ENCODE assay signal across 8 cellular contexts in the genomic region with DNA sequence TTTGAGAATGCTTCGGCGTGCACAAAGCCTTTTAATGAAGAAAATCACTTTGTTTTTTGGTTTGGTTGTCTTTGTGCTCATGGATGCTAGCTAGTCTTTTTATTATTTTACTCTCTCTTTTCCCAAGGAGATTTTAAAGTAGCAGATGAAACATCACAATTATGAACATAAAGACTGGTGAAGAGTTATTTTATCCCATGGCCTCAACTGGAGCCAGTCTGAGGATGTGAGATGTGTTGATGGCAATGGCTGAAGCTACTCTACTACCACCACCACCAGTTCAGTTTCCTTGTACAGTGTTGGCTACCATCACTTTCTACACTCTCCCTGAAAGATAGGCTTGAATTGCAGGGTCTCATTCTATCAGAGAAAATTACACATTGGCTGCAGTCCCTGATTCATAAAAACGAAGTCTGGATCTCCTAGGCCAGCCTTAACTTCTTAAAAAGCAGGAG. TPM values are rescaled to one million over a fixed set of nuclear protein-coding genes. Genes with fewer than 3 reads are reported as not detected.
DNase-seq lines count a peak whose midpoint lies in the region; ATAC-seq and TF ChIP-seq lines count a peak whose summit lies in the region.

No MANE protein-coding gene starts in this region.

- H3K9me3 ChIP-seq in heart right ventricle (no peaks in the 10 kb centered on the region), upper lobe of right lung (no peaks in the 10 kb centered on the region)

- no peaks in the 10 kb centered on the region for H3K27me3 Mint-ChIP-seq in memory B cell

- DNase-seq in heart right ventricle: no peak
- no peak for DNase-seq in Right ventricle myocardium inferior (ENCODE audit: missing footprints)
- DNase-seq in astrocyte of the cerebellum (ENCODE audit: low read depth): no peak
- DNase-seq in memory B cell (ENCODE audit: low spot score in 2 of 2): no peak
- no peak for DNase-seq in upper lobe of right lung
- no peak for DNase-seq in SHP77 (lab: John Stamatoyannopoulos, UW)

- H3K36me3 ChIP-seq in heart right ventricle: peaks cover 0 to 7% (median 0%) of the 10 kb centered on the region in 9 donors
- H3K36me3 ChIP-seq in upper lobe of right lung: no peaks in the 10 kb centered on the region

- peaks cover 11% of the 10 kb centered on the region for H3K4me1 Mint-ChIP-seq in memory B cell

- H3K9me3 Mint-ChIP-seq in memory B cell: no peaks in the 10 kb centered on the region

- peak overlapping the region; percentile 98 for H3K27ac Mint-ChIP-seq in memory B cell

- no peaks in the 10 kb centered on the region for H3K27me3 ChIP-seq in heart right ventricle
- H3K27me3 ChIP-seq in upper lobe of right lung: no peaks in the 10 kb centered on the region

- H3K4me3 ChIP-seq in heart right ventricle (peak overlapping the region in 9 of 10 donors; percentile 76 to 98 (median 94)), astrocyte of the cerebellum (ENCODE audit: low read depth, low read length) (peak overlapping the region; percentile 96), upper lobe of right lung (peak overlapping the region; percentile 89)

- H3K4me3 Mint-ChIP-seq in memory B cell: peak overlapping the region; percentile 94

- peak overlapping the region in 9 of 10 donors; percentile 96 to 99 (median 99) for H3K27ac ChIP-seq in heart right ventricle
- peak overlapping the region; percentile 97 for H3K27ac ChIP-seq in upper lobe of right lung

- peaks cover 2 to 50% (median 34%) of the 10 kb centered on the region in 9 donors for H3K4me1 ChIP-seq in heart right ventricle
- peaks cover 20% of the 10 kb centered on the region for H3K4me1 ChIP-seq in upper lobe of right lung

- intact Hi-C loops in heart right ventricle (cut with DNase I) (loop anchor here in 3 of 10 donors (5.0 to 10.0 kb wide), 4 partner anchors 191 to 259 kb away; a partner anchor contains a TSS), Right ventricle myocardium inferior (cut with DNase I) (loop anchor here (10.0 kb wide), 1 partner anchor 191 kb away; a partner anchor contains a TSS), upper lobe of right lung (cut with DNase I) (no loop called here)

- 28 to 29% methylated on average over 3 of the region's 3 CpGs for WGBS in heart right ventricle, 2 donors

- in situ Hi-C loops in astrocyte of the cerebellum (cut with HindIII; ENCODE audit: low sequenced_read_pairs): no loop called here

- TF ChIP-seq CTCF in heart right ventricle (IDR thresholded peaks at IDR 0.05): no peak
- TF ChIP-seq CTCF in astrocyte of the cerebellum (IDR thresholded peaks at IDR 0.05; ENCODE audit: low read depth, low read length, missing control alignments): no peak
- no peak for TF ChIP-seq CTCF in upper lobe of right lung (IDR thresholded peaks at IDR 0.05)

- ATAC-seq in heart right ventricle: no peak
- no peak for ATAC-seq in Right ventricle myocardium inferior
- no peak for ATAC-seq in memory B cell (ENCODE audit: low read depth)
- ATAC-seq in upper lobe of right lung: no peak
- no peak for ATAC-seq in GM19324 (IDR thresholded peaks at IDR 0.05; ENCODE audit: low FRiP score, unreplicated experiment)
- ATAC-seq in HG02938 (IDR thresholded peaks at IDR 0.05; ENCODE audit: unreplicated experiment): no peak

- peaks cover 6% of the 10 kb centered on the region for H3K36me3 Mint-ChIP-seq in memory B cell

RNA-seq across cellular contexts. Expression of a gene that starts 0.5 kb away (rescaled TPM):
- total RNA-seq in heart right ventricle (10 to 100 TPM; 23.3 to 42.1 (median 32.3) TPM), Right ventricle myocardium inferior (25.5 TPM), upper lobe of right lung (55.1 TPM)
- 10 to 100 TPM in 1 of 2 donors, 1 to 10 TPM in 1; 10.0 to 18.5 TPM for polyA plus RNA-seq in heart right ventricle

RNA-seq across cellular contexts. Expression of a gene that starts 33.7 kb away (rescaled TPM):
- 100 to 1,000 TPM in 8 of 10 donors, 10 to 100 TPM in 2; 86.5 to 302 (median 175) TPM for total RNA-seq in heart right ventricle
- 10 to 100 TPM; 27.1 to 67.2 TPM for polyA plus RNA-seq in heart right ventricle
- 112 TPM for total RNA-seq in Right ventricle myocardium inferior
- total RNA-seq in upper lobe of right lung: not detected

Comparison
In these comparisons a context has a peak if more than half of its experiments do, and no peak if none do; other contexts are left out.
1. RNA of a gene that starts 33.7 kb away (total RNA-seq): 86.5 to 302 TPM in heart right ventricle and 112 TPM in Right ventricle myocardium inferior (single experiment); not detected in upper lobe of right lung (single experiment); every median in the first group is over 10 times any median in the second.
2. Peak in every context shown above with its lines, with median percentiles within 50 percentile points of each other: H3K4me3 ChIP-seq.